25 cellular contexts compared by ENCODE assay signal in genomic region chr1:4830756-4831155, GRCh38.
"Had no signal": no experiment of that assay in that cellular context is flagged by ENCODE, and none has a peak within 500 bp of the region (broad histone marks: within the 10 kb centered on the region; RNA-seq: fewer than 3 reads in every experiment).

No MANE protein-coding gene starts in this region.

- H3K27ac Mint-ChIP-seq: activated CD4-positive, alpha-beta memory T cell treated with anti-CD3 and anti-CD28 coated beads for 36 hours; activated CD4-positive, alpha-beta T cell treated with anti-CD3 and anti-CD28 coated beads, Interleukin-2, amount 10 ng/mL, durations not matched to agents 7 days and 5 days; activated naive CD4-positive, alpha-beta T cell treated with anti-CD3 and anti-CD28 coated beads for 36 hours; activated naive CD8-positive, alpha-beta T cell; T-helper 17 cell had no signal

- H3K4me3 Mint-ChIP-seq: activated CD4-positive, alpha-beta memory T cell treated with anti-CD3 and anti-CD28 coated beads for 36 hours; activated CD4-positive, alpha-beta T cell treated with anti-CD3 and anti-CD28 coated beads, Interleukin-2, amount 10 ng/mL, durations not matched to agents 7 days and 5 days; activated naive CD4-positive, alpha-beta T cell treated with anti-CD3 and anti-CD28 coated beads for 36 hours; activated naive CD8-positive, alpha-beta T cell; activated T-cell treated with anti-CD3 and anti-CD28 coated beads, Interleukin-2, amount 50 U/mL, for 4 hours; brain; T-helper 17 cell had no signal

- H3K36me3 Mint-ChIP-seq: activated CD4-positive, alpha-beta memory T cell treated with anti-CD3 and anti-CD28 coated beads for 36 hours; activated naive CD8-positive, alpha-beta T cell; brain had no signal

- H3K27me3 Mint-ChIP-seq: activated CD4-positive, alpha-beta T cell treated with anti-CD3 and anti-CD28 coated beads, Interleukin-2, amount 10 ng/mL, durations not matched to agents 7 days and 5 days had no signal

- H3K4me1 Mint-ChIP-seq: activated CD4-positive, alpha-beta T cell treated with anti-CD3 and anti-CD28 coated beads, Interleukin-2, amount 10 ng/mL, durations not matched to agents 7 days and 5 days; T-helper 17 cell had no signal

- DNase-seq: activated CD4-positive, alpha-beta memory T cell treated with anti-CD3 and anti-CD28 coated beads for 36 hours; activated CD4-positive, alpha-beta T cell treated with anti-CD3 and anti-CD28 coated beads, Interleukin-2, amount 10 ng/mL, durations not matched to agents 7 days and 5 days; activated CD4-positive, CD25-positive, alpha-beta regulatory T cell; activated CD8-positive, alpha-beta memory T cell treated with anti-CD3 and anti-CD28 coated beads for 24 hours; activated gamma-delta T cell; activated naive CD4-positive, alpha-beta T cell treated with anti-CD3 and anti-CD28 coated beads for 36 hours; activated T-cell treated with anti-CD3 and anti-CD28 coated beads, Interleukin-2, amount 50 U/mL, for 4 hours; amygdala; Karpas-422; NCI-H1048; NCI-H1417 treated with DMSO at 0.1 percent for 48 hours; NCI-H1694; NCI-H2029; NCI-H2107; NCI-H2227 treated with DMSO at 0.1 percent for 48 hours; NCI-H446 treated with DMSO at 0.1 percent for 48 hours; NCI-H524 treated with DMSO at 0.1 percent for 48 hours; NCI-H774; SIG-M5; T-helper 17 cell; T-helper 9 cell had no signal

- H3K9me3 Mint-ChIP-seq: activated CD4-positive, alpha-beta T cell treated with anti-CD3 and anti-CD28 coated beads, Interleukin-2, amount 10 ng/mL, durations not matched to agents 7 days and 5 days had no signal

- H3K4me3 ChIP-seq: K562 had no signal

- H3K27ac ChIP-seq: VCaP had no signal

- ATAC-seq: activated T-cell treated with anti-CD3 and anti-CD28 coated beads, Interleukin-2, amount 50 U/mL, for 4 hours; K562; T-helper 17 cell had no signal
